8 cellular contexts compared by ENCODE assay signal in genomic region chr12:128820723-128821432, GRCh38. TPM values are rescaled to one million over a fixed set of nuclear protein-coding genes. Genes with fewer than 3 reads are reported as not detected.
DNase-seq lines count a peak whose midpoint lies in the region; ATAC-seq, FAIRE-seq and TF ChIP-seq lines count a peak whose summit lies in the region.

No MANE protein-coding gene starts in this region.

- H3K9me3 ChIP-seq in GM12878 (replicated peaks; ENCODE audit: control insufficient read depth, insufficient read depth, low read length), result no peaks in the 10 kb centered on the region

- no peak overlapping the region for H2AFZ ChIP-seq in GM12878 (ENCODE audit: control insufficient read depth, low read depth, low read length)

- H3K36me3 ChIP-seq in GM12878 (ENCODE audit: control insufficient read depth in 2 of 2, insufficient read depth in 2 of 2, low read length in 1 of 2), result peaks cover 2 to 10% of the 10 kb centered on the region in 2 experiments; a peak in 3 of 4 replicates

- ATAC-seq in GM19463 (IDR thresholded peaks at IDR 0.05; ENCODE audit: unreplicated experiment) (peak; percentile 50), HG03457 (IDR thresholded peaks at IDR 0.05; ENCODE audit: unreplicated experiment) (peak; percentile 49), GM12878 (peak; percentile 65)

- peak; percentile 97 for FAIRE-seq in GM12891 (lab: Jason Lieb, UNC)
- FAIRE-seq in GM12878 (lab: Jason Lieb, UNC), result peak; percentile 64

- no peaks in the 10 kb centered on the region for H3K36me3 Mint-ChIP-seq in mesothelial cell of epicardium

- H3K4me3 ChIP-seq in GM12878, result peak overlapping the region; percentile 98

- no peak for TF ChIP-seq RAD21 in GM12878 (IDR thresholded peaks at IDR 0.05; ENCODE audit: insufficient read depth, low read depth, low read length)

- H3K27me3 Mint-ChIP-seq in mesothelial cell of epicardium (ENCODE audit: low read depth), result no peaks in the 10 kb centered on the region

- H4K20me1 ChIP-seq in GM12878 (ENCODE audit: control insufficient read depth, insufficient read depth), result no peaks in the 10 kb centered on the region

- TF ChIP-seq EP300 in GM12878 (IDR thresholded peaks at IDR 0.05; ENCODE audit: borderline replicate concordance in 1 of 2, control insufficient read depth in 1 of 2, low read depth in 2 of 2, low read length in 2 of 2), result peak; percentile 48 to 56; a peak in 1 of 4 replicates

- RAD21 ChIA-PET in GM12878 (lab: Charles Lee; ENCODE audit: unreplicated experiment), result interaction anchor here (1.1 to 4.6 kb wide), 15 partner anchors 9 to 150 kb away, joined by 3 to 127 read pairs (median 8); no protein-coding TSS in a partner anchor

- SMC1A ChIA-PET in GM12878 (lab: Charles Lee; ENCODE audit: uncharacterized antibody, unreplicated experiment), result interaction anchor here (0.6 to 4.5 kb wide), 13 partner anchors 9 to 1573 kb away, joined by 3 to 112 read pairs (median 8); no protein-coding TSS in a partner anchor

- DNase-seq in GM12891 (ENCODE audit: insufficient read length, low spot score), result no peak
- no peak for DNase-seq in GM12878 (ENCODE audit: low read depth, low spot score)
- peak; percentile 84 for DNase-seq in pons (ENCODE audit: low spot score)
- DNase-seq in mesothelial cell of epicardium (ENCODE audit: low spot score in 2 of 2, unreplicated experiment in 2 of 2), result no peak
- DNase-seq in middle frontal gyrus (ENCODE audit: extremely low spot score, low spot score), result no peak
- DNase-seq in COLO829 (ENCODE audit: low spot score), result no peak

- H3K4me2 ChIP-seq in GM12878 (ENCODE audit: control insufficient read depth, insufficient read depth), result peak overlapping the region; percentile 99

- POLR2A ChIA-PET in GM12878 (lab: Charles Lee), result interaction anchor here (0.6 to 4.6 kb wide), 17 partner anchors 9 to 148 kb away, joined by 3 to 144 read pairs (median 6); no protein-coding TSS in a partner anchor

- peaks cover 88% of the 10 kb centered on the region for H3K79me2 ChIP-seq in GM12878 (ENCODE audit: control insufficient read depth, insufficient read depth, low read length)

- H3K4me1 ChIP-seq in GM12878 (ENCODE audit: control insufficient read depth, insufficient read depth, low read length), result peaks cover 39% of the 10 kb centered on the region

- in situ Hi-C loops in GM12878 (cut with MboI), result no loop called here

- TF ChIP-seq CTCF in GM12878 (IDR thresholded peaks at IDR 0.05 in 2 of 3, conservative IDR thresholded peaks at IDR 0.05 in 1 of 3; ENCODE audit: control insufficient read depth in 2 of 3, extremely low read depth in 1 of 3, insufficient read depth in 1 of 3, low read depth in 3 of 3, low read length in 3 of 3) (no peak), mesothelial cell of epicardium (IDR thresholded peaks at IDR 0.05; ENCODE audit: unreplicated experiment) (no peak)

- WGBS in GM12878 (ENCODE audit: insufficient coverage, insufficient replicate concordance, low lambda C conversion rate, missing lambda C conversion rate), result under 1% methylated on average over 7 of the region's 7 CpGs

- TF ChIP-seq POLR2A in GM12891 (IDR thresholded peaks at IDR 0.05; ENCODE audit: low read depth, low read length) (peak; percentile 86), GM12878 (IDR thresholded peaks at IDR 0.05; ENCODE audit: low read depth, low read length) (peak; percentile 83)

- no peak overlapping the region for H3K27ac Mint-ChIP-seq in mesothelial cell of epicardium

- intact Hi-C loops in GM12878 (cut with micrococcal nuclease; ENCODE audit: unreplicated experiment), result loop anchor here (2.0 kb wide), 1 partner anchor 38 kb away; no protein-coding TSS in a partner anchor

- CTCF ChIA-PET in GM12878 (lab: Yijun Ruan, JAX), result interaction anchor here (1.2 to 6.0 kb wide), 5 partner anchors 9 to 38 kb away, joined by 4 to 51 read pairs (median 31); no protein-coding TSS in a partner anchor

- peak overlapping the region; percentile 94 for H3K27ac ChIP-seq in GM12878 (ENCODE audit: control insufficient read depth, insufficient read depth)

- H3K9ac ChIP-seq in GM12878 (ENCODE audit: control insufficient read depth, insufficient read depth, low read length), result peak overlapping the region; percentile 88

- BruUV-seq in GM12878 (replicated peaks; lab: Mats Ljungman, UMichigan), result TSS peak; percentile 44

- peaks cover 36% of the 10 kb centered on the region for H3K4me1 Mint-ChIP-seq in mesothelial cell of epicardium

- H3K9me3 Mint-ChIP-seq in mesothelial cell of epicardium, result no peaks in the 10 kb centered on the region

- no peak overlapping the region for H3K4me3 Mint-ChIP-seq in mesothelial cell of epicardium

- H3K27me3 ChIP-seq in GM12878 (replicated peaks in 1 of 2; ENCODE audit: control insufficient read depth in 2 of 2, insufficient read depth in 2 of 2, low read length in 1 of 2), result no peaks in the 10 kb centered on the region

TF ChIP-seq in GM12891, 5 proteins besides CTCF, POLR2A, EP300 and RAD21:
- no peak for TF ChIP-seq PAX5 (IDR thresholded peaks at IDR 0.05; ENCODE audit: insufficient read depth, low read length, severe bottlenecking)
- 0 out of 2 replicates have a peak, but pooled peaks have one; percentile 34 for TF ChIP-seq POU2F2 (IDR thresholded peaks at IDR 0.05; ENCODE audit: low read depth, low read length)
- peak; percentile 93 for TF ChIP-seq SPI1 (IDR thresholded peaks at IDR 0.05; ENCODE audit: low read depth, low read length)
- TF ChIP-seq POLR2AphosphoS5 (IDR thresholded peaks at IDR 0.05; ENCODE audit: low read depth, low read length), result peak; percentile 67
- TF ChIP-seq TAF1 (IDR thresholded peaks at IDR 0.05; ENCODE audit: low read depth, low read length), result peak; percentile 92

TF ChIP-seq in GM12878, 131 proteins besides CTCF, POLR2A, EP300 and RAD21 (continues in another document):
- TF ChIP-seq BMI1 (IDR thresholded peaks at IDR 0.05; ENCODE audit: borderline replicate concordance) (no peak; the same call in none of the 2 replicates), POU2F2 (IDR thresholded peaks at IDR 0.05; ENCODE audit: borderline replicate concordance, low read depth, low read length) (peak; percentile 84), BCL11A (IDR thresholded peaks at IDR 0.05; ENCODE audit: low read depth, low read length) (0 out of 2 replicates have a peak, but pooled peaks have one; percentile 23), JUNB (IDR thresholded peaks at IDR 0.05) (no peak), SREBF2 (IDR thresholded peaks at IDR 0.05; ENCODE audit: low read length) (no peak), PAX8 (IDR thresholded peaks at IDR 0.05) (no peak), IRF4 (IDR thresholded peaks at IDR 0.05; ENCODE audit: low read depth, low read length) (peak; percentile 72), ZZZ3 (IDR thresholded peaks at IDR 0.05; ENCODE audit: control insufficient read depth, insufficient read length, low read depth) (no peak), SP1 (IDR thresholded peaks at IDR 0.05; ENCODE audit: low read depth, low read length) (peak; percentile 21), SUZ12 (IDR thresholded peaks at IDR 0.05; ENCODE audit: unreplicated experiment) (no peak), NR2C2 (IDR thresholded peaks at IDR 0.05; ENCODE audit: borderline replicate concordance, control insufficient read depth, insufficient read length, low read depth) (no peak), CREM (IDR thresholded peaks at IDR 0.05; ENCODE audit: low read depth) (peak; percentile 37; the same call in 1 of the 2 replicates)

RNA-seq across cellular contexts. Expression of gene SLC15A4, which starts 2.9 kb away (rescaled TPM):
- 50.8 TPM for polyA plus RNA-seq in GM12891 (2012; ENCODE audit: low read depth, missing spikeins)
- 830 and 863 TPM in 2 replicates for total RNA-seq in GM12878 (2013; cell fraction: nucleolus; rRNA removed)
- total RNA-seq in GM12878 (2014; rRNA removed) (46.0 and 49.5 TPM in 2 replicates), GM12878 (2014; rRNA removed; fragmentation: Illumina TruSeq; extraction: Trizol) (36.8 and 37.5 TPM in 2 replicates), GM12878 (2021) (40.3 and 44.5 TPM in 2 replicates), mesothelial cell of epicardium (26.1 to 26.6 TPM (median 26.5 TPM) in 3 replicates)
- polyA plus RNA-seq in GM12878 (2011; ENCODE audit: low read depth), result 45.1 TPM
- polyA plus RNA-seq in GM12878 (2011; rRNA removed) (256 and 257 TPM in 2 replicates), GM12878 (2014; fragmentation: Illumina TruSeq; extraction: Trizol) (36.4 and 44.8 TPM in 2 replicates), GM12878 (2014; fragmentation: Nextera tagmentation; extraction: Ambion mirVana) (10 to 100 TPM; 17.6 to 24.7 TPM), GM12878 (2014; rRNA removed) (36.8 and 41.6 TPM in 2 replicates), GM12878 (2016; fragmentation: Nextera tagmentation; extraction: Ambion mirVana) (10 to 100 TPM; 12.7 to 15.1 TPM)
- 161 and 187 TPM in 2 replicates for polyA plus RNA-seq in GM12878 (2011; cell fraction: cytosol; rRNA removed)
- polyA plus RNA-seq in GM12878 (2011; cell fraction: nucleus; rRNA removed), result 216 and 284 TPM in 2 replicates
- polyA plus RNA-seq in GM12878 (2012), result 58.1 and 84.6 TPM in 2 replicates
- 315 and 350 TPM in 2 replicates for polyA minus RNA-seq in GM12878 (2011; rRNA and poly(A)+ RNA removed)
- 107 and 115 TPM in 2 replicates for polyA minus RNA-seq in GM12878 (2011; cell fraction: cytosol; rRNA and poly(A)+ RNA removed)
- 222 and 331 TPM in 2 replicates for polyA minus RNA-seq in GM12878 (2011; cell fraction: nucleus; rRNA and poly(A)+ RNA removed)

RNA-seq across cellular contexts. Expression of gene GLT1D1, which starts 32.4 kb away (rescaled TPM):
- polyA plus RNA-seq in GM12891 (2012; ENCODE audit: low read depth, missing spikeins), result 30.3 TPM
- total RNA-seq in GM12878 (2013; cell fraction: nucleolus; rRNA removed), result 21.7 and 24.4 TPM in 2 replicates
- total RNA-seq in GM12878 (2014; rRNA removed), result 2.4 and 2.5 TPM in 2 replicates
- 2.6 and 3.0 TPM in 2 replicates for total RNA-seq in GM12878 (2014; rRNA removed; fragmentation: Illumina TruSeq; extraction: Trizol)
- 4.1 and 4.2 TPM in 2 replicates for total RNA-seq in GM12878 (2021)
- 2.3 TPM for polyA plus RNA-seq in GM12878 (2011; ENCODE audit: low read depth)
- polyA plus RNA-seq in GM12878 (2011; rRNA removed), result 62.8 and 71.4 TPM in 2 replicates
- 59.7 and 62.9 TPM in 2 replicates for polyA plus RNA-seq in GM12878 (2011; cell fraction: cytosol; rRNA removed)
- 37.7 and 42.3 TPM in 2 replicates for polyA plus RNA-seq in GM12878 (2011; cell fraction: nucleus; rRNA removed)
- polyA plus RNA-seq in GM12878 (2012), result 5.0 and 5.5 TPM in 2 replicates
- 3.2 and 3.7 TPM in 2 replicates for polyA plus RNA-seq in GM12878 (2014; fragmentation: Illumina TruSeq; extraction: Trizol)
- polyA plus RNA-seq in GM12878 (2014; fragmentation: Nextera tagmentation; extraction: Ambion mirVana), result under 1 TPM; 0.42 to 0.53 TPM
- 3.0 TPM in 2 replicates for polyA plus RNA-seq in GM12878 (2014; rRNA removed)
- 1 to 10 TPM; 1.7 to 3.8 TPM for polyA plus RNA-seq in GM12878 (2016; fragmentation: Nextera tagmentation; extraction: Ambion mirVana)
- 61.7 and 63.7 TPM in 2 replicates for polyA minus RNA-seq in GM12878 (2011; rRNA and poly(A)+ RNA removed)
- polyA minus RNA-seq in GM12878 (2011; cell fraction: cytosol; rRNA and poly(A)+ RNA removed), result 23.4 and 23.9 TPM in 2 replicates
- polyA minus RNA-seq in GM12878 (2011; cell fraction: nucleus; rRNA and poly(A)+ RNA removed), result 12.7 and 17.6 TPM in 2 replicates
- total RNA-seq in mesothelial cell of epicardium, result 1.3 to 1.6 TPM (median 1.5 TPM) in 3 replicates
